ENCODE assay signal across 1 cellular context in the genomic region with DNA sequence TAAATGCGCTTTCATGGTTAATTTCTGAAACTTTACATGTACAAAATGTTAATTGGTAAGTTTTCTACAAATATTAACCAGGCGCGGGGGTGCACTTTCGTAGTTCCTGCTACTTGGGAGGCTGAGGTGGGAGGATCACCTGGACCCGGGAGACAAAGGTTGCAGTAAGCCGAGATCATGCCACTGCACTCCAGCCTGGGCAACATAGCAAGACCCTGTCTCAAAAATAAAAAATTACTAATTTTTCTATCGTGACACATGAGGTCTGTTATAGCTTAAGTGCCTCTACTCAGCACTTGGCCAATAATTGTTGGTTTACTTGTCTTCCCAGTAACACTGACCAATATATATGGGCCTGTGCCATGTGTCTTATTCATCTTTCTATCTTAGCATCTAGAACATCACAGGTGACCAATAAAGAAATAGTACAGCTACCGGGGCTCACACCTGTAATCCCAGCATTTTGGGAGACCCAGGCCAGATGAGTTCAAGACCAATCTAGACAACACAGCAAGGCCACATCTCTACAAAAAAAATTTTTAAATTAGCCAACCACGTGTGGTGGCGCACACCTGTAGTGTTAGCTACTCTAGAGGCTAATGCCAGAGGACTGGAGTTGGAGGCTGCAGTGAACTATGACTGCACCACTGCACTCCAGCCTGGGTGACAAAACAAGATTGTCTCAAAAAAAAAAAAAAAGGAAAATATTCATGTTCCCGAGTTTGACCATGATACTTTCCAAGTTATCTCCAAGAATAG.
TF ChIP-seq lines count a peak whose summit lies in the region.

No MANE protein-coding gene starts in this region.

TF ChIP-seq in GM12878, 131 proteins besides CTCF, POLR2A, EP300 and RAD21:
- TF ChIP-seq YBX1 (IDR thresholded peaks at IDR 0.05) (no peak), CBX3 (IDR thresholded peaks at IDR 0.05; ENCODE audit: borderline replicate concordance, low read depth) (no peak), NFXL1 (IDR thresholded peaks at IDR 0.05; ENCODE audit: borderline replicate concordance) (no peak), IKZF1 (conservative IDR thresholded peaks at IDR 0.05) (no peak), CEBPB (IDR thresholded peaks at IDR 0.05; ENCODE audit: borderline replicate concordance in 1 of 2, low read depth in 2 of 2, low read length in 2 of 2) (no peak), BCL11A (IDR thresholded peaks at IDR 0.05; ENCODE audit: low read depth, low read length) (no peak), POU2F2 (IDR thresholded peaks at IDR 0.05; ENCODE audit: borderline replicate concordance, low read depth, low read length) (no peak)
